8 cellular contexts compared by ENCODE assay signal in the genomic region with DNA sequence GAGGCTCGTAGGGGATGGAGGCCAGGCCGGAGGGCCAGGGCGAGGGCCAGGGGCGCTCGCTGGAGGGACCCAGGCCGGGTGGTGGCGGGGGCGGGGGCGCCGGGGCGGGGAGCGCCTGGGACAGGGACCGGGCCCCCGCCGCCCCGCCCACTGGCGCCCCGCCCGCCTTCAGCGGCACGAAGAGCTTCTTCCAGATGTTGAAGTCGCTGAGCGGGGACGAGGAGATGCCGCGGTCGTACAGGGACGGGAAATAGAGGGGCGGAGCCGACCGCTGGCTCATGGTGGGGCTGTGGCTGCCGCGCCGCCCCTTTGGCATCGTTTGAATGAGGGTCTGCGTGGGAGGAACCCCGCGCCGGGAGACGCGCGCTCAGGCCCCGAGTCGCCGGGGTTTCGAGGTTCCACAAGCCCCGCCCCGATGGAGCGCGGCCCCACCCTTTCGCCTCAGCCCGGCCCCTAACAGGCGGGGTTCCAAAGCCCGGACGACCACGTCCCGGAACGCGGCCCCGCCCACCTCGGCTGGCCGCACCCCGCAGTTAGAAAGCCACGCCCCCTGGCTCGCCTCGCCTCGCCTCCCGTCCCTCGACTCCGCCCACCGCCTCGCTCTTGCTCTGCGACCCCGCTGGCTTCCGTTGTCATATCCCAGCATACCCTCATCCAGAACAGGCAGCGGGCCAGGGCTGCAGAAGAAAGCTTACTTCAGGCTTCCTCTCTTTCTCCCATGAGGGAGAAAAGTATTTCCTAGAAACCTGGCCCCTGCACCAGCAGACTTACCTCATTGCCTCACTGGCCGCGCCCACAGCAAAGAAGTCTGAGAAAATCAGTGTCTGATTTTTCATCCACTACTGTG. TPM values are rescaled to one million over a fixed set of nuclear protein-coding genes. Genes with fewer than 3 reads are reported as not detected.
DNase-seq lines count a peak whose midpoint lies in the region; ATAC-seq and TF ChIP-seq lines count a peak whose summit lies in the region.

A gene with protein sequence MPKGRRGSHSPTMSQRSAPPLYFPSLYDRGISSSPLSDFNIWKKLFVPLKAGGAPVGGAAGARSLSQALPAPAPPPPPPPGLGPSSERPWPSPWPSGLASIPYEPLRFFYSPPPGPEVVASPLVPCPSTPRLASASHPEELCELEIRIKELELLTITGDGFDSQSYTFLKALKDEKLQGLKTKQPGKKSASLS (minus strand): TSS at position 402 of the 847 bp plus-strand sequence. CDS start 86 bp downstream, at position 316.

- H3K9me3 ChIP-seq in osteoblast (ENCODE audit: low read depth, low read length) (no peaks in the 10 kb centered on the region), testis (no peaks in the 10 kb centered on the region)

- H3K27ac ChIP-seq in osteoblast (ENCODE audit: low read depth, low read length) (peak within 1 kb of the TSS; percentile 95), testis (peak within 1 kb of the TSS; percentile 46 to 62)

- H3K4me1 ChIP-seq in osteoblast (ENCODE audit: insufficient read depth, low read length) (peaks cover 59% of the 10 kb centered on the region), testis (peaks cover 17% of the 10 kb centered on the region)

- H3K27ac Mint-ChIP-seq in activated naive CD8-positive, alpha-beta T cell treated with anti-CD3 and anti-CD28 coated beads for 36 hours, result peak within 1 kb of the TSS; percentile 68

- H2AFZ ChIP-seq in osteoblast (ENCODE audit: low read length), result no peak within 1 kb of the TSS

- intact Hi-C loops in head of caudate nucleus (cut with DNase I) (loop anchor here (5.0 kb wide), 1 partner anchor 37 kb away; a partner anchor contains a TSS), testis (cut with DNase I; ENCODE audit: low total_unique reads) (no loop called here)

- H3K79me2 ChIP-seq in osteoblast (ENCODE audit: insufficient read depth, low read length), result peaks cover 3% of the 10 kb centered on the region

- H3K4me3 ChIP-seq in osteoblast (ENCODE audit: insufficient read depth, low read length) (peak within 1 kb of the TSS; percentile 68), testis (peak within 1 kb of the TSS; percentile 63 to 67)

- H3K9me3 Mint-ChIP-seq in activated naive CD8-positive, alpha-beta T cell treated with anti-CD3 and anti-CD28 coated beads for 36 hours, result no peaks in the 10 kb centered on the region

- peaks cover 11% of the 10 kb centered on the region for H3K27me3 Mint-ChIP-seq in activated naive CD8-positive, alpha-beta T cell treated with anti-CD3 and anti-CD28 coated beads for 36 hours

- peak; percentile 87 for ATAC-seq in HG02623 (IDR thresholded peaks at IDR 0.05; ENCODE audit: unreplicated experiment)

- TF ChIP-seq POLR2A in testis (IDR thresholded peaks at IDR 0.05), result no peak

- DNase-seq in GM10266 (ENCODE audit: extremely low spot score), result peak; percentile 96
- DNase-seq in NCI-H1092 treated with DMSO at 0.1 percent for 48 hours (lab: John Stamatoyannopoulos, UW), result peak; percentile 94
- DNase-seq in SKM-1 (lab: John Stamatoyannopoulos, UW; ENCODE audit: unreplicated experiment), result peak; percentile 79
- peak; percentile 96 for DNase-seq in activated naive CD8-positive, alpha-beta T cell treated with anti-CD3 and anti-CD28 coated beads for 36 hours
- peak; percentile 82 to 99 (median 96) for DNase-seq in head of caudate nucleus
- DNase-seq in osteoblast (ENCODE audit: insufficient read length, low spot score, missing footprints), result peak; percentile 97
- peak; percentile 97 for DNase-seq in testis

- H3K4me3 Mint-ChIP-seq in activated naive CD8-positive, alpha-beta T cell treated with anti-CD3 and anti-CD28 coated beads for 36 hours, result peak within 1 kb of the TSS; percentile 84

- 0% methylated on average over 16 to 78 of the region's 78 CpGs for WGBS in testis, 2 donors

- no peaks in the 10 kb centered on the region for H3K36me3 Mint-ChIP-seq in activated naive CD8-positive, alpha-beta T cell treated with anti-CD3 and anti-CD28 coated beads for 36 hours

- H3K36me3 ChIP-seq in osteoblast (ENCODE audit: insufficient read depth, low read length) (peaks cover 16% of the 10 kb centered on the region), testis (ENCODE audit: low read depth, missing control alignments) (no peaks in the 10 kb centered on the region)

- TF ChIP-seq CTCF in GM10266 (IDR thresholded peaks at IDR 0.05; ENCODE audit: control insufficient read depth, insufficient read depth, low read depth, missing control alignments) (no peak), osteoblast (IDR thresholded peaks at IDR 0.05; ENCODE audit: extremely low read depth, low read depth, low read length) (no peak), testis (IDR thresholded peaks at IDR 0.05) (no peak)

- H3K27me3 ChIP-seq in osteoblast (ENCODE audit: insufficient read depth, low read length) (no peaks in the 10 kb centered on the region), testis (no peaks in the 10 kb centered on the region)

- H4K20me1 ChIP-seq in osteoblast (ENCODE audit: insufficient read depth, low read length), result no peaks in the 10 kb centered on the region

- H3K4me2 ChIP-seq in osteoblast (ENCODE audit: insufficient read depth, low read length), result peak within 1 kb of the TSS; percentile 78

- H3K4me1 Mint-ChIP-seq in activated naive CD8-positive, alpha-beta T cell treated with anti-CD3 and anti-CD28 coated beads for 36 hours, result peaks cover 16% of the 10 kb centered on the region

RNA-seq across cellular contexts. Expression of the gene that starts here (rescaled TPM):
- under 1 TPM in 1 of 2 experiments, not detected in 1; 0.28 TPM for total RNA-seq in activated naive CD8-positive, alpha-beta T cell treated with anti-CD3 and anti-CD28 coated beads for 36 hours
- not detected in 2 replicates for total RNA-seq in osteoblast
- under 1 TPM in 1 of 2 donors, not detected in 1; 0.81 TPM for total RNA-seq in testis
- polyA plus RNA-seq in testis (ENCODE audit: insufficient read depth, low read depth, low replicate concordance), result 12.8 TPM

Comparison
In these comparisons a context has a peak if more than half of its experiments do, and no peak if none do; other contexts are left out.
1. Peak in every context shown above with its lines: DNase-seq, ATAC-seq, H3K4me3 ChIP-seq and H3K27ac ChIP-seq.
2. Peak in DNase-seq in activated naive CD8-positive, alpha-beta T cell treated with anti-CD3 and anti-CD28 coated beads for 36 hours; RNA of the gene not detected or under 1 TPM.
3. Peak in DNase-seq, H3K4me3 ChIP-seq, H3K27ac ChIP-seq and H3K4me2 ChIP-seq in osteoblast; RNA of the gene not detected or under 1 TPM.